1 cellular context compared by ENCODE assay signal in genomic region chr2:85538507-85539360, GRCh38.
TF ChIP-seq lines count a peak whose summit lies in the region.

Gene MAT2A (plus strand): TSS chr2:85539168. CDS start chr2:85539288, 120 bp downstream.

TF ChIP-seq in K562, 482 proteins besides CTCF, POLR2A, EP300 and RAD21 (continued from another document and continues in another):
- TF ChIP-seq, protein P1, sequence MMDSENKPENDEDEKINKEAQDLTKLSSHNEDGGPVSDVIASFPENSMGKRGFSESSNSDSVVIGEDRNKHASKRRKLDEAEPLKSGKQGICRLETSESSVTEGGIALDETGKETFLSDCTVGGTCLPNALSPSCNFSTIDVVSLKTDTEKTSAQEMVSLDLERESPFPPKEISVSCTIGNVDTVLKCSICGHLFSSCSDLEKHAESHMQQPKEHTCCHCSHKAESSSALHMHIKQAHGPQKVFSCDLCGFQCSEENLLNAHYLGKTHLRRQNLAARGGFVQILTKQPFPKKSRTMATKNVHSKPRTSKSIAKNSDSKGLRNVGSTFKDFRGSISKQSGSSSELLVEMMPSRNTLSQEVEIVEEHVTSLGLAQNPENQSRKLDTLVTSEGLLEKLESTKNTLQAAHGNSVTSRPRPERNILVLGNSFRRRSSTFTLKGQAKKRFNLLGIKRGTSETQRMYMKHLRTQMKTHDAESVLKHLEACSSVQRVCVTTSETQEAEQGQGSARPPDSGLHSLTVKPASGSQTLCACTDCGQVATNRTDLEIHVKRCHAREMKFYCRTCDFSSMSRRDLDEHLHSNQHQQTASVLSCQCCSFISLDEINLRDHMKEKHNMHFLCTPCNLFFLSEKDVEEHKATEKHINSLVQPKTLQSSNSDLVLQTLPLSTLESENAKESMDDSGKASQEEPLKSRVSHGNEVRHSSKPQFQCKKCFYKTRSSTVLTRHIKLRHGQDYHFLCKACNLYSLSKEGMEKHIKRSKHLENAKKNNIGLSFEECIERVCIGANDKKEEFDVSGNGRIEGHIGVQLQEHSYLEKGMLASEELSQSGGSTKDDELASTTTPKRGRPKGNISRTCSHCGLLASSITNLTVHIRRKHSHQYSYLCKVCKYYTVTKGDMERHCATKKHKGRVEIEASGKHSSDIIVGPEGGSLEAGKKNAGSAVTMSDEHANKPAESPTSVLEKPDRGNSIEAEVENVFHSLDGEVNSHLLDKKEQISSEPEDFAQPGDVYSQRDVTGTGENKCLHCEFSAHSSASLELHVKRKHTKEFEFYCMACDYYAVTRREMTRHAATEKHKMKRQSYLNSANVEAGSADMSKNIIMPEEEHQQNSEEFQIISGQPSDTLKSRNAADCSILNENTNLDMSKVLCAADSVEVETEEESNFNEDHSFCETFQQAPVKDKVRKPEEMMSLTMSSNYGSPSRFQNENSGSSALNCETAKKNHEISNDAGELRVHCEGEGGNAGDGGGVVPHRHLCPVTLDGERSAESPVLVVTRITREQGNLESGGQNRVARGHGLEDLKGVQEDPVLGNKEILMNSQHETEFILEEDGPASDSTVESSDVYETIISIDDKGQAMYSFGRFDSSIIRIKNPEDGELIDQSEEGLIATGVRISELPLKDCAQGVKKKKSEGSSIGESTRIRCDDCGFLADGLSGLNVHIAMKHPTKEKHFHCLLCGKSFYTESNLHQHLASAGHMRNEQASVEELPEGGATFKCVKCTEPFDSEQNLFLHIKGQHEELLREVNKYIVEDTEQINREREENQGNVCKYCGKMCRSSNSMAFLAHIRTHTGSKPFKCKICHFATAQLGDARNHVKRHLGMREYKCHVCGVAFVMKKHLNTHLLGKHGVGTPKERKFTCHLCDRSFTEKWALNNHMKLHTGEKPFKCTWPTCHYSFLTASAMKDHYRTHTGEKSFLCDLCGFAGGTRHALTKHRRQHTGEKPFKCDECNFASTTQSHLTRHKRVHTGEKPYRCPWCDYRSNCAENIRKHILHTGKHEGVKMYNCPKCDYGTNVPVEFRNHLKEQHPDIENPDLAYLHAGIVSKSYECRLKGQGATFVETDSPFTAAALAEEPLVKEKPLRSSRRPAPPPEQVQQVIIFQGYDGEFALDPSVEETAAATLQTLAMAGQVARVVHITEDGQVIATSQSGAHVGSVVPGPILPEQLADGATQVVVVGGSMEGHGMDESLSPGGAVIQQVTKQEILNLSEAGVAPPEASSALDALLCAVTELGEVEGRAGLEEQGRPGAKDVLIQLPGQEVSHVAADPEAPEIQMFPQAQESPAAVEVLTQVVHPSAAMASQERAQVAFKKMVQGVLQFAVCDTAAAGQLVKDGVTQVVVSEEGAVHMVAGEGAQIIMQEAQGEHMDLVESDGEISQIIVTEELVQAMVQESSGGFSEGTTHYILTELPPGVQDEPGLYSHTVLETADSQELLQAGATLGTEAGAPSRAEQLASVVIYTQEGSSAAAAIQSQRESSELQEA (IDR thresholded peaks at IDR 0.05; ENCODE audit: low read depth): no peak
- peak; percentile 59 for TF ChIP-seq ZFX (CRISPR knock-in tag; IDR thresholded peaks at IDR 0.05)
- TF ChIP-seq MXI1 (IDR thresholded peaks at IDR 0.05; ENCODE audit: low read depth, low read length): no peak
- TF ChIP-seq SMARCA5 (IDR thresholded peaks at IDR 0.05): no peak
- no peak for TF ChIP-seq COPS2 (conservative IDR thresholded peaks at IDR 0.05)
- TF ChIP-seq ZNF316 (IDR thresholded peaks at IDR 0.05): no peak
- TF ChIP-seq KLF6 (CRISPR knock-in tag; IDR thresholded peaks at IDR 0.05; ENCODE audit: borderline replicate concordance): 0 out of 2 replicates have a peak, but pooled peaks have one; percentile 21
- 0 out of 2 replicates have a peak, but pooled peaks have one; percentile 28 for TF ChIP-seq ZNF589 (CRISPR knock-in tag; IDR thresholded peaks at IDR 0.05; ENCODE audit: low read depth)
- TF ChIP-seq MECOM (CRISPR knock-in tag; IDR thresholded peaks at IDR 0.05): no peak
- TF ChIP-seq CC2D1A (IDR thresholded peaks at IDR 0.05): peak; percentile 91
- TF ChIP-seq HMGN3 (IDR thresholded peaks at IDR 0.05; ENCODE audit: borderline replicate concordance, extremely low read depth, insufficient read length, low read depth, low read length): peak; percentile 91
- peak; percentile 53 for TF ChIP-seq SOX6 (IDR thresholded peaks at IDR 0.05)
- peak; percentile 92 for TF ChIP-seq TRIM25 (IDR thresholded peaks at IDR 0.05; ENCODE audit: borderline replicate concordance)
- no peak for TF ChIP-seq ZSCAN32 (CRISPR knock-in tag; IDR thresholded peaks at IDR 0.05)
- no peak for TF ChIP-seq CAMTA2 (CRISPR knock-in tag; conservative IDR thresholded peaks at IDR 0.05)
- TF ChIP-seq CUX1 (CRISPR knock-in tag; IDR thresholded peaks at IDR 0.05): no peak
- TF ChIP-seq, protein P2, sequence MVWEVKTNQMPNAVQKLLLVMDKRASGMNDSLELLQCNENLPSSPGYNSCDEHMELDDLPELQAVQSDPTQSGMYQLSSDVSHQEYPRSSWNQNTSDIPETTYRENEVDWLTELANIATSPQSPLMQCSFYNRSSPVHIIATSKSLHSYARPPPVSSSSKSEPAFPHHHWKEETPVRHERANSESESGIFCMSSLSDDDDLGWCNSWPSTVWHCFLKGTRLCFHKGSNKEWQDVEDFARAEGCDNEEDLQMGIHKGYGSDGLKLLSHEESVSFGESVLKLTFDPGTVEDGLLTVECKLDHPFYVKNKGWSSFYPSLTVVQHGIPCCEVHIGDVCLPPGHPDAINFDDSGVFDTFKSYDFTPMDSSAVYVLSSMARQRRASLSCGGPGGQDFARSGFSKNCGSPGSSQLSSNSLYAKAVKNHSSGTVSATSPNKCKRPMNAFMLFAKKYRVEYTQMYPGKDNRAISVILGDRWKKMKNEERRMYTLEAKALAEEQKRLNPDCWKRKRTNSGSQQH (CRISPR knock-in tag; IDR thresholded peaks at IDR 0.05): peak; percentile 22; the same call in 1 of the 2 replicates
- 0 out of 2 replicates have a peak, but pooled peaks have one; percentile 21 for TF ChIP-seq FOXK1 (CRISPR knock-in tag; IDR thresholded peaks at IDR 0.05; ENCODE audit: borderline replicate concordance)
- no peak for TF ChIP-seq KHSRP (IDR thresholded peaks at IDR 0.05)
- TF ChIP-seq THAP12 (CRISPR knock-in tag; IDR thresholded peaks at IDR 0.05): peak; percentile 84
- no peak for TF ChIP-seq RBM15 (IDR thresholded peaks at IDR 0.05; ENCODE audit: insufficient read depth, low read length)
- 0 out of 2 replicates have a peak, but pooled peaks have one; percentile 42 for TF ChIP-seq THRB (CRISPR knock-in tag; conservative IDR thresholded peaks at IDR 0.05)
- no peak for TF ChIP-seq KAT8 (IDR thresholded peaks at IDR 0.05; ENCODE audit: low read depth)
- TF ChIP-seq ZSCAN29 (IDR thresholded peaks at IDR 0.05): no peak
- TF ChIP-seq ZNF449 (CRISPR knock-in tag; IDR thresholded peaks at IDR 0.05): no peak
- TF ChIP-seq SNIP1 (IDR thresholded peaks at IDR 0.05; ENCODE audit: low read depth): no peak
- TF ChIP-seq ESRRB (CRISPR knock-in tag; IDR thresholded peaks at IDR 0.05; ENCODE audit: borderline replicate concordance): no peak
- peak; percentile 70 for TF ChIP-seq SMAD4 (CRISPR knock-in tag; conservative IDR thresholded peaks at IDR 0.05)
- peak; percentile 91 for TF ChIP-seq MYC (IDR thresholded peaks at IDR 0.05; ENCODE audit: low read depth, low read length)
- TF ChIP-seq MYC (CRISPR knock-in tag; IDR thresholded peaks at IDR 0.05; ENCODE audit: borderline replicate concordance, low read depth): peak; percentile 95; the same call in 1 of the 2 replicates
- no peak for TF ChIP-seq ZNF583 (CRISPR knock-in tag; IDR thresholded peaks at IDR 0.05)
- TF ChIP-seq ETV1 (tag; conservative IDR thresholded peaks at IDR 0.05; ENCODE audit: low read depth): peak; percentile 78
- TF ChIP-seq ZNF134 (CRISPR knock-in tag; conservative IDR thresholded peaks at IDR 0.05): peak; percentile 34; the same call in 1 of the 2 replicates
- TF ChIP-seq EP400 (IDR thresholded peaks at IDR 0.05): peak; percentile 98
- TF ChIP-seq BACH1 (tag; IDR thresholded peaks at IDR 0.05): peak; percentile 23; the same call in 1 of the 2 replicates
